Comparison of ENCODE assay signal across 8 cellular contexts in genomic region chr12:89951050-89951693, GRCh38.
DNase-seq lines count a peak whose midpoint lies in the region; ATAC-seq and TF ChIP-seq lines count a peak whose summit lies in the region.

No MANE protein-coding gene starts in this region.

- no peaks in the 10 kb centered on the region for H3K79me2 ChIP-seq in GM23338 (replicated peaks; ENCODE audit: insufficient read depth)

- H3K4me3 Mint-ChIP-seq in GM23338: no peak overlapping the region

- H3K36me3 Mint-ChIP-seq in GM23338 (ENCODE audit: low read depth): no peaks in the 10 kb centered on the region

- H3K27ac Mint-ChIP-seq in GM23338: no peak overlapping the region

- H3K4me1 Mint-ChIP-seq in GM23338: peaks cover 30% of the 10 kb centered on the region

- H3K9me3 Mint-ChIP-seq in GM23338: no peaks in the 10 kb centered on the region

- H2AFZ ChIP-seq in GM23338: no peak overlapping the region

- no peak overlapping the region for H3K4me2 ChIP-seq in GM23338

- H3K9me3 ChIP-seq in upper lobe of left lung: no peaks in the 10 kb centered on the region

- H3K27me3 ChIP-seq in GM23338 (ENCODE audit: insufficient read depth) (no peaks in the 10 kb centered on the region), upper lobe of left lung (no peaks in the 10 kb centered on the region)

- WGBS in upper lobe of left lung, 2 donors: 81 to 83% methylated on average over 2 of the region's 2 CpGs

- TF ChIP-seq CTCF in GM23338 (conservative IDR thresholded peaks at IDR 0.05; ENCODE audit: low read depth in 2 of 2) (no peak), upper lobe of left lung (IDR thresholded peaks at IDR 0.05) (no peak)

- H3F3A ChIP-seq in GM23338 (replicated peaks; ENCODE audit: low read depth): no peaks in the 10 kb centered on the region

- H3K4me1 ChIP-seq in GM23338 (ENCODE audit: insufficient read depth): peaks cover 24% of the 10 kb centered on the region
- H3K4me1 ChIP-seq in upper lobe of left lung: peaks cover 10 to 33% (median 14%) of the 10 kb centered on the region in 4 donors

- H3K27ac ChIP-seq in GM23338 (ENCODE audit: low read depth) (no peak overlapping the region), upper lobe of left lung (no peak overlapping the region)

- no peak for TF ChIP-seq EP300 in upper lobe of left lung (IDR thresholded peaks at IDR 0.05)

- ATAC-seq in GM19351 (IDR thresholded peaks at IDR 0.05; ENCODE audit: unreplicated experiment): peak; percentile 37
- ATAC-seq in GM23338: no peak
- ATAC-seq in upper lobe of left lung (ENCODE audit: low FRiP score in 2 of 2): no peak

- H4K20me1 ChIP-seq in GM23338 (replicated peaks; ENCODE audit: insufficient read depth): no peaks in the 10 kb centered on the region

- H3K4me3 ChIP-seq in GM23338 (no peak overlapping the region), upper lobe of left lung (no peak overlapping the region)

- H3K27me3 Mint-ChIP-seq in GM23338 (ENCODE audit: insufficient read depth, low read depth, poor library complexity): no peaks in the 10 kb centered on the region

- H3K36me3 ChIP-seq in GM23338 (ENCODE audit: insufficient read depth) (no peaks in the 10 kb centered on the region), upper lobe of left lung (no peaks in the 10 kb centered on the region)

- no peak for TF ChIP-seq POLR2A in upper lobe of left lung (IDR thresholded peaks at IDR 0.05)

- H3K9me2 ChIP-seq in GM23338 (ENCODE audit: insufficient read depth): no peaks in the 10 kb centered on the region

- DNase-seq in AG20443 (ENCODE audit: low spot score) (peak; percentile 44), RPMI7951 (ENCODE audit: low read depth) (peak; percentile 95), foreskin melanocyte (peak; percentile 22), GM23338 (ENCODE audit: low spot score) (no peak), upper lobe of left lung (no peak), epidermal melanocyte (ENCODE audit: insufficient read length, low spot score) (no peak), GF-D8 (lab: John Stamatoyannopoulos, UW) (no peak)

TF ChIP-seq in GM23338, 12 proteins besides CTCF, POLR2A, EP300 and RAD21:
- TF ChIP-seq ZNF462 (CRISPR knock-in tag; IDR thresholded peaks at IDR 0.05) (no peak), EZH2 (IDR thresholded peaks at IDR 0.05; ENCODE audit: low read depth, unreplicated experiment) (no peak), CREB1 (CRISPR knock-in tag; IDR thresholded peaks at IDR 0.05; ENCODE audit: low read depth) (no peak), REST (IDR thresholded peaks at IDR 0.05; ENCODE audit: unreplicated experiment) (no peak), POLR2AphosphoS5 (IDR thresholded peaks at IDR 0.05; ENCODE audit: low read depth) (no peak), ZNF331 (CRISPR knock-in tag; IDR thresholded peaks at IDR 0.05; ENCODE audit: low read depth) (no peak), STAT1 (IDR thresholded peaks at IDR 0.05; ENCODE audit: unreplicated experiment) (no peak), NANOG (IDR thresholded peaks at IDR 0.05; ENCODE audit: borderline replicate concordance) (no peak), JUNB (IDR thresholded peaks at IDR 0.05; ENCODE audit: unreplicated experiment) (no peak), EZH2phosphoT487 (IDR thresholded peaks at IDR 0.05; ENCODE audit: unreplicated experiment) (no peak)

Comparison
In these comparisons a context has a peak if more than half of its experiments do, and no peak if none do; other contexts are left out.
1. DNase-seq: peak in AG20443 (single experiment), RPMI7951 (single experiment) and foreskin melanocyte (single experiment); none in GM23338 (single experiment), upper lobe of left lung (0 of 2), epidermal melanocyte (single experiment) and GF-D8 (single experiment).